ENCODE assay signal across 12 cellular contexts in genomic region chr14:92780444-92780843, GRCh38. TPM values are rescaled to one million over a fixed set of nuclear protein-coding genes. Genes with fewer than 3 reads are reported as not detected.
DNase-seq lines count a peak whose midpoint lies in the region; ATAC-seq and TF ChIP-seq lines count a peak whose summit lies in the region.
"Had no signal": no experiment of that assay in that cellular context is flagged by ENCODE, and none has a peak within 500 bp of the region (broad histone marks: within the 10 kb centered on the region; RNA-seq: fewer than 3 reads in every experiment).

No MANE protein-coding gene starts in this region.

- H3K27me3 Mint-ChIP-seq in CD4-positive, alpha-beta T cell = no peaks in the 10 kb centered on the region
- H3K27me3 Mint-ChIP-seq in activated naive CD4-positive, alpha-beta T cell treated with anti-CD3 and anti-CD28 coated beads, Interleukin-2, amount 10 ng/mL, durations not matched to agents 7 days and 5 days = peaks cover 5% of the 10 kb centered on the region

- peak; percentile 50 for ATAC-seq in CD4-positive, alpha-beta T cell (ENCODE audit: poor library complexity)
- ATAC-seq in HG03280 (IDR thresholded peaks at IDR 0.05; ENCODE audit: unreplicated experiment) = no peak

- H2BK120ac ChIP-seq in neuronal stem cell (ENCODE audit: low read depth, low read length) = no peak overlapping the region

- H3K36me3 ChIP-seq in neuronal stem cell (replicated peaks in 1 of 2; ENCODE audit: control insufficient read depth in 2 of 2, insufficient read depth in 2 of 2, low read length in 2 of 2) (no peaks in the 10 kb centered on the region), BE2C (no peaks in the 10 kb centered on the region)

- no peak overlapping the region for H3K4me3 Mint-ChIP-seq in CD4-positive, alpha-beta T cell
- no peak overlapping the region for H3K4me3 Mint-ChIP-seq in activated naive CD4-positive, alpha-beta T cell treated with anti-CD3 and anti-CD28 coated beads, Interleukin-2, amount 10 ng/mL, durations not matched to agents 7 days and 5 days

- no peak overlapping the region for H3K27ac Mint-ChIP-seq in CD4-positive, alpha-beta T cell
- no peak overlapping the region for H3K27ac Mint-ChIP-seq in activated naive CD4-positive, alpha-beta T cell treated with anti-CD3 and anti-CD28 coated beads, Interleukin-2, amount 10 ng/mL, durations not matched to agents 7 days and 5 days

- no peak overlapping the region for H4K91ac ChIP-seq in neuronal stem cell (ENCODE audit: low read depth, low read length, poor library complexity)

- H3K36me3 Mint-ChIP-seq in CD4-positive, alpha-beta T cell (ENCODE audit: low read depth) = no peaks in the 10 kb centered on the region
- no peaks in the 10 kb centered on the region for H3K36me3 Mint-ChIP-seq in activated naive CD4-positive, alpha-beta T cell treated with anti-CD3 and anti-CD28 coated beads, Interleukin-2, amount 10 ng/mL, durations not matched to agents 7 days and 5 days

- peak overlapping the region; percentile 4 for H2AFZ ChIP-seq in neuronal stem cell (ENCODE audit: low read length)

- no peak overlapping the region for H3K14ac ChIP-seq in neuronal stem cell (ENCODE audit: low read length)

- H2AK5ac ChIP-seq in neuronal stem cell (ENCODE audit: low read depth, low read length) = no peak overlapping the region

- no peak for DNase-seq in CD4-positive, alpha-beta T cell
- DNase-seq in HT1080 (ENCODE audit: low read depth) = peak; percentile 65
- peak; percentile 65 for DNase-seq in amniotic epithelial cell (ENCODE audit: low read depth)
- no peak for DNase-seq in neuronal stem cell (ENCODE audit: low spot score)
- DNase-seq in BE2C = no peak
- no peak for DNase-seq in COLO829 (ENCODE audit: low spot score)
- DNase-seq in activated naive CD4-positive, alpha-beta T cell treated with anti-CD3 and anti-CD28 coated beads, Interleukin-2, amount 10 ng/mL, durations not matched to agents 7 days and 5 days = no peak
- DNase-seq: activated CD4-positive, alpha-beta T cell treated with anti-CD3 and anti-CD28 coated beads for 1 hour; DMS153; NCI-H510A treated with DMSO at 0.1 percent for 48 hours; stimulated activated CD4-positive, alpha-beta T cell treated with anti-CD3 and anti-CD28 coated beads, Interleukin-12 subunit alpha, Interleukin-12 subunit beta, amount 100 ng/mL, for 4 hours had no signal

- no peaks in the 10 kb centered on the region for H3K79me1 ChIP-seq in neuronal stem cell (ENCODE audit: low read depth, low read length)

- no peak overlapping the region for H2BK12ac ChIP-seq in neuronal stem cell (ENCODE audit: low read length)

- H3K9me3 Mint-ChIP-seq in CD4-positive, alpha-beta T cell = no peaks in the 10 kb centered on the region
- H3K9me3 Mint-ChIP-seq in activated naive CD4-positive, alpha-beta T cell treated with anti-CD3 and anti-CD28 coated beads, Interleukin-2, amount 10 ng/mL, durations not matched to agents 7 days and 5 days = peaks cover 1% of the 10 kb centered on the region

- H4K8ac ChIP-seq in neuronal stem cell (ENCODE audit: low read depth, low read length) = no peak overlapping the region

- H3K27ac ChIP-seq in CD4-positive, alpha-beta T cell (ENCODE audit: low read depth, low read length) = no peak overlapping the region
- H3K27ac ChIP-seq in neuronal stem cell (replicated peaks; ENCODE audit: low read length) = no peak overlapping the region

- intact Hi-C loops in CD4-positive, alpha-beta T cell (cut with DNase I, micrococcal nuclease) = loop anchor here (5.0 kb wide), 2 partner anchors 33 to 643 kb away; partner anchors contain the start of gene LGMN (in 1 of the 2)

- no peak overlapping the region for H3K23ac ChIP-seq in neuronal stem cell (ENCODE audit: low read depth, low read length, poor library complexity)

- no peak overlapping the region for H3K4me2 ChIP-seq in neuronal stem cell (ENCODE audit: insufficient read depth, low read length, poor library complexity, severe bottlenecking)

- no peaks in the 10 kb centered on the region for H3K4me1 ChIP-seq in neuronal stem cell (ENCODE audit: control insufficient read depth in 2 of 2, insufficient read depth in 1 of 2, low read depth in 1 of 2, low read length in 2 of 2)
- peaks cover 3% of the 10 kb centered on the region; the same call in 1 of the 2 replicates for H3K4me1 ChIP-seq in BE2C

- POLR2A ChIA-PET in CD4-positive, alpha-beta T cell (lab: Charles Lee) = no interaction called here

- no peaks in the 10 kb centered on the region for H3K9me3 ChIP-seq in CD4-positive, alpha-beta T cell (ENCODE audit: control insufficient read depth, low read length)
- H3K9me3 ChIP-seq in neuronal stem cell (replicated peaks in 1 of 2; ENCODE audit: control insufficient read depth in 2 of 2, insufficient read depth in 1 of 2, low read depth in 1 of 2, low read length in 2 of 2) (no peaks in the 10 kb centered on the region), BE2C (no peaks in the 10 kb centered on the region; the same call in 1 of the 2 replicates)

- H3K18ac ChIP-seq in neuronal stem cell (ENCODE audit: low read length) = no peak overlapping the region

- no peak overlapping the region for H3K9ac ChIP-seq in neuronal stem cell (ENCODE audit: low read depth, low read length, poor library complexity)

- no peak overlapping the region for H2BK5ac ChIP-seq in neuronal stem cell (ENCODE audit: low read length)

- CTCF ChIA-PET in CD4-positive, alpha-beta T cell (lab: Charles Lee) = interaction anchor here (0.9 kb wide), 1 partner anchor 65 kb away, joined by 4 read pairs; no protein-coding TSS in a partner anchor
- CTCF ChIA-PET in activated naive CD4-positive, alpha-beta T cell treated with anti-CD3 and anti-CD28 coated beads, Interleukin-2, amount 10 ng/mL, durations not matched to agents 7 days and 5 days (lab: Charles Lee) = interaction anchor here (0.9 to 1.1 kb wide), 2 partner anchors 8 to 67 kb away, joined by 4 read pairs; no protein-coding TSS in a partner anchor

- H3K4me1 Mint-ChIP-seq in CD4-positive, alpha-beta T cell (ENCODE audit: low read depth) = no peaks in the 10 kb centered on the region
- peaks cover 25% of the 10 kb centered on the region for H3K4me1 Mint-ChIP-seq in activated naive CD4-positive, alpha-beta T cell treated with anti-CD3 and anti-CD28 coated beads, Interleukin-2, amount 10 ng/mL, durations not matched to agents 7 days and 5 days

- WGBS in neuronal stem cell (ENCODE audit: extremely low coverage in 2 of 2, insufficient read length in 2 of 2, insufficient replicate concordance in 1 of 2), 2 donors = no CpG with 5 or more reads among the region's 2 CpGs

- H3K27me3 ChIP-seq in CD4-positive, alpha-beta T cell (ENCODE audit: control insufficient read depth, insufficient read depth, low read length) = no peaks in the 10 kb centered on the region
- no peaks in the 10 kb centered on the region for H3K27me3 ChIP-seq in neuronal stem cell (ENCODE audit: control insufficient read depth in 3 of 3, insufficient read depth in 3 of 3, low read depth in 1 of 3, low read length in 3 of 3)
- no peaks in the 10 kb centered on the region for H3K27me3 ChIP-seq in BE2C

- TF ChIP-seq CTCF in CD4-positive, alpha-beta T cell (IDR thresholded peaks at IDR 0.05) = no peak
- TF ChIP-seq CTCF in BE2C (IDR thresholded peaks at IDR 0.05; ENCODE audit: low read depth, low read length) = no peak

- H2BK15ac ChIP-seq in neuronal stem cell (ENCODE audit: low read length) = no peak overlapping the region

- no peak overlapping the region for H3K4ac ChIP-seq in neuronal stem cell (ENCODE audit: low read length)

- no peak overlapping the region for H3K4me3 ChIP-seq in neuronal stem cell (ENCODE audit: low read length in 2 of 2)
- H3K4me3 ChIP-seq in BE2C (ENCODE audit: low read depth, low read length) = no peak overlapping the region

RNA-seq across cellular contexts. Expression of gene GOLGA5, which starts 13.7 kb away (rescaled TPM):
- total RNA-seq in CD4-positive, alpha-beta T cell = 1 to 10 TPM; 5.2 to 6.8 TPM
- total RNA-seq in HT1080 (2014; rRNA removed; shearing (Covaris generic)) = 20.4 and 23.6 TPM in 2 replicates
- 33.5 and 42.2 TPM in 2 replicates for polyA plus RNA-seq in HT1080 (2015; cell fraction: cytosol; rRNA removed)
- 14.8 and 19.9 TPM in 2 replicates for polyA plus RNA-seq in HT1080 (2015; cell fraction: nucleus; rRNA removed)
- polyA plus RNA-seq in neuronal stem cell (2013, experiment 1 of 2) = 24.0 TPM
- polyA plus RNA-seq in neuronal stem cell (2013, experiment 2 of 2) = 24.2 TPM
- 31.1 TPM for polyA plus RNA-seq in BE2C (2012; ENCODE audit: insufficient read depth, insufficient read length, low read depth)

RNA-seq across cellular contexts. Expression of gene LGMN, which starts 32.0 kb away (rescaled TPM):
- 1 to 10 TPM; 4.5 to 4.9 TPM for total RNA-seq in CD4-positive, alpha-beta T cell
- total RNA-seq in HT1080 (2014; rRNA removed; shearing (Covaris generic)) = 26.5 and 29.5 TPM in 2 replicates
- polyA plus RNA-seq in HT1080 (2015; cell fraction: cytosol; rRNA removed) = 19.5 and 20.5 TPM in 2 replicates
- polyA plus RNA-seq in HT1080 (2015; cell fraction: nucleus; rRNA removed) = 43.8 and 52.6 TPM in 2 replicates
- 58.1 TPM for polyA plus RNA-seq in neuronal stem cell (2013, experiment 1 of 2)
- 57.3 TPM for polyA plus RNA-seq in neuronal stem cell (2013, experiment 2 of 2)
- 76.6 TPM for polyA plus RNA-seq in BE2C (2012; ENCODE audit: insufficient read depth, insufficient read length, low read depth)

Comparison
In these comparisons a context has a peak if more than half of its experiments do, and no peak if none do; other contexts are left out.
1. DNase-seq: peak in HT1080 (single experiment) and amniotic epithelial cell (single experiment); none in CD4-positive, alpha-beta T cell (0 of 10), neuronal stem cell (single experiment), BE2C (single experiment), COLO829 (single experiment) and activated naive CD4-positive, alpha-beta T cell treated with anti-CD3 and anti-CD28 coated beads, Interleukin-2, amount 10 ng/mL, durations not matched to agents 7 days and 5 days (single experiment).